In the genomic region with DNA sequence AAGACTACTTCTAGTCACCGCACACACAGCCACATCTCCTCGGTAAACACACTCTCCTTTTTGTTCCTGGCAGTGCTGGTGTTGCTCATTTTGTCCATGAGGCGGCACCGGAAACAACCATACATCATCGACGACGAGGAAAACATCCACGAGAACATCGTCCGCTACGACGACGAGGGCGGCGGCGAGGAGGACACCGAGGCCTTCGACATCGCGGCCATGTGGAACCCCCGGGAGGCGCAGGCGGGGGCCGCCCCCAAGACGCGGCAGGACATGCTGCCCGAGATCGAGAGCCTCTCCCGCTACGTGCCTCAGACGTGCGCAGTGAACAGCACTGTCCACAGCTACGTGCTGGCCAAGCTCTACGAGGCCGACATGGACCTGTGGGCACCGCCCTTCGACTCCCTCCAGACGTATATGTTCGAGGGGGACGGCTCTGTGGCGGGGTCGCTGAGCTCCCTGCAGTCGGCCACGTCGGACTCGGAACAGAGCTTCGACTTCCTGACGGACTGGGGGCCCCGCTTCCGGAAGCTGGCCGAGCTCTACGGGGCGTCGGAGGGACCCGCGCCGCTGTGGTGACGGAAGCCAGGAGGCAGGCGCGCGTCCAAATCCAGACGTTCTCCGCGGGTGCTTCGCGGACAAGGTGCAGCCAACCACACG, we compare ENCODE assay signal across 9 cellular contexts.
A peak's percentile ranks its signal among the peaks of the same experiment; 100 is the strongest.
DNase-seq lines count a peak whose midpoint lies in the region; ATAC-seq and TF ChIP-seq lines count a peak whose summit lies in the region.
"Had no signal": no experiment of that assay in that cellular context is flagged by ENCODE, and none has a peak within 500 bp of the region (broad histone marks: within the 10 kb centered on the region; RNA-seq: fewer than 3 reads in every experiment).

No MANE protein-coding gene starts in this region.

- H3K36me3 ChIP-seq in subcutaneous abdominal adipose tissue (ENCODE audit: control insufficient read depth in 5 of 5, insufficient read depth in 5 of 5, low read length in 5 of 5), result peaks cover 0 to 3% (median 2%) of the 10 kb centered on the region in 5 donors
- H3K36me3 ChIP-seq in hepatocyte (replicated peaks; ENCODE audit: insufficient read depth, low read depth), result no peaks in the 10 kb centered on the region
- H3K36me3 ChIP-seq: WERI-Rb-1 had no signal

- no peak overlapping the region for H3K27ac ChIP-seq in subcutaneous abdominal adipose tissue (ENCODE audit: low read depth, low read length)
- no peak overlapping the region for H3K27ac ChIP-seq in hepatocyte
- H3K27ac ChIP-seq: WERI-Rb-1 had no signal

- no peaks in the 10 kb centered on the region for H3K9me3 ChIP-seq in subcutaneous abdominal adipose tissue (ENCODE audit: control insufficient read depth in 5 of 5, low read length in 5 of 5)
- no peaks in the 10 kb centered on the region for H3K9me3 ChIP-seq in hepatocyte (ENCODE audit: low read depth)

- no peaks in the 10 kb centered on the region for H4K20me1 ChIP-seq in hepatocyte (ENCODE audit: insufficient read depth, poor library complexity, severe bottlenecking)

- no peaks in the 10 kb centered on the region for H3K9me2 ChIP-seq in hepatocyte (replicated peaks; ENCODE audit: insufficient read depth)

- no peaks in the 10 kb centered on the region for H3K79me2 ChIP-seq in hepatocyte

- WGBS in hepatocyte (ENCODE audit: low lambda C conversion rate, missing lambda C conversion rate), result 96% methylated on average over 58 of the region's 67 CpGs

- H3K4me3 ChIP-seq in subcutaneous abdominal adipose tissue (ENCODE audit: low read depth in 1 of 5, low read length in 5 of 5) (peak overlapping the region in 4 of 5 donors; percentile 29 to 42 (median 36)), hepatocyte (no peak overlapping the region)

- peak; percentile 36 for ATAC-seq in left lobe of liver
- no peak for ATAC-seq in HG03175 (IDR thresholded peaks at IDR 0.05; ENCODE audit: unreplicated experiment)
- no peak for ATAC-seq in GM19328 (IDR thresholded peaks at IDR 0.05; ENCODE audit: unreplicated experiment)

- TF ChIP-seq CTCF in hepatocyte (IDR thresholded peaks at IDR 0.05; ENCODE audit: poor library complexity), result no peak

- peak overlapping the region in 1 of 5 donors; percentile 19 for H3K9ac ChIP-seq in subcutaneous abdominal adipose tissue (ENCODE audit: low read length in 5 of 5)

- no peaks in the 10 kb centered on the region for H3K4me1 ChIP-seq in subcutaneous abdominal adipose tissue (ENCODE audit: control insufficient read depth in 5 of 5, insufficient read depth in 5 of 5, low read length in 5 of 5)
- no peaks in the 10 kb centered on the region for H3K4me1 ChIP-seq in hepatocyte (ENCODE audit: insufficient read depth)

- H2AFZ ChIP-seq in hepatocyte, result no peak overlapping the region

- H3K4me2 ChIP-seq in hepatocyte, result no peak overlapping the region

- DNase-seq in T-helper 1 cell, result peak in 3 of 5 donors; percentile 2 to 8 (median 4)
- peak; percentile 15 for DNase-seq in activated naive CD4-positive, alpha-beta T cell treated with Interleukin-2 at 50 U/mL for 16 hours
- no peak for DNase-seq in left lobe of liver (ENCODE audit: low spot score)
- DNase-seq in hepatocyte (ENCODE audit: low spot score), result no peak
- no peak for DNase-seq in NCI-H524 treated with DMSO at 0.1 percent for 48 hours (lab: John Stamatoyannopoulos, UW)
- DNase-seq: WERI-Rb-1 had no signal

- H3K27me3 ChIP-seq in subcutaneous abdominal adipose tissue (ENCODE audit: control insufficient read depth in 5 of 5, insufficient read depth in 4 of 5, low read length in 5 of 5) (no peaks in the 10 kb centered on the region), hepatocyte (no peaks in the 10 kb centered on the region)

Comparison
In these comparisons a context has a peak if more than half of its experiments do, and no peak if none do; other contexts are left out.
1. DNase-seq: peak in T-helper 1 cell (3 of 5) and activated naive CD4-positive, alpha-beta T cell treated with Interleukin-2 at 50 U/mL for 16 hours (single experiment); none in left lobe of liver (single experiment), hepatocyte (single experiment) and NCI-H524 treated with DMSO at 0.1 percent for 48 hours (single experiment).